ENCODE assay signal across 8 cellular contexts in genomic region chr14:35215110-35215872, GRCh38.
A peak's percentile ranks its signal among the peaks of the same experiment; 100 is the strongest.
DNase-seq lines count a peak whose midpoint lies in the region; ATAC-seq and TF ChIP-seq lines count a peak whose summit lies in the region.

No MANE protein-coding gene starts in this region.

- in situ Hi-C loops in GM23248 (cut with MboI): loop anchor here (10.0 kb wide), 1 partner anchor 200 kb away; no protein-coding TSS in a partner anchor

- H3K4me3 Mint-ChIP-seq in T-helper 17 cell: no peak overlapping the region

- TF ChIP-seq CTCF in AG04449 (IDR thresholded peaks at IDR 0.05; ENCODE audit: insufficient read depth, low read length, missing control alignments) (peak; percentile 45), hepatocyte (IDR thresholded peaks at IDR 0.05; ENCODE audit: poor library complexity) (peak; percentile 73), thoracic aorta (IDR thresholded peaks at IDR 0.05) (peak; percentile 38)

- H3K4me3 ChIP-seq in AG04449 (ENCODE audit: low read depth, low read length) (no peak overlapping the region), GM23248 (no peak overlapping the region), hepatocyte (no peak overlapping the region), thoracic aorta (no peak overlapping the region)

- CTCF ChIA-PET in AG04449 (lab: Yijun Ruan, JAX): interaction anchor here (0.5 to 4.8 kb wide), 47 partner anchors 9 to 475 kb away, joined by 3 to 75 read pairs (median 5); partner anchors contain the start of genes NFKBIA and PSMA6

- H3K4me1 ChIP-seq in GM23248 (ENCODE audit: insufficient read depth) (peaks cover 16% of the 10 kb centered on the region), hepatocyte (ENCODE audit: insufficient read depth) (peaks cover 4% of the 10 kb centered on the region), thoracic aorta (ENCODE audit: control insufficient read depth in 1 of 2, low read depth in 2 of 2) (peaks cover 0 to 10% of the 10 kb centered on the region in 2 donors)

- peak; percentile 45 for ATAC-seq in T-helper 17 cell
- ATAC-seq in thoracic aorta (ENCODE audit: insufficient number of reproducible peaks, low FRiP score, low read depth): no peak
- no peak for ATAC-seq in HG03045 (IDR thresholded peaks at IDR 0.05; ENCODE audit: unreplicated experiment)
- no peak for ATAC-seq in HG03159 (IDR thresholded peaks at IDR 0.05; ENCODE audit: unreplicated experiment)

- no peak overlapping the region for H3K9ac ChIP-seq in GM23248

- H4K20me1 ChIP-seq in GM23248 (ENCODE audit: insufficient read depth) (no peaks in the 10 kb centered on the region), hepatocyte (ENCODE audit: insufficient read depth, poor library complexity, severe bottlenecking) (no peaks in the 10 kb centered on the region)

- H2AFZ ChIP-seq in GM23248: no peak overlapping the region
- no peak overlapping the region for H2AFZ ChIP-seq in hepatocyte

- H3K79me2 ChIP-seq in GM23248 (ENCODE audit: insufficient read depth) (no peaks in the 10 kb centered on the region), hepatocyte (no peaks in the 10 kb centered on the region)

- H3K36me3 ChIP-seq in GM23248 (ENCODE audit: low read depth) (no peaks in the 10 kb centered on the region), hepatocyte (replicated peaks; ENCODE audit: insufficient read depth, low read depth) (no peaks in the 10 kb centered on the region), thoracic aorta (no peaks in the 10 kb centered on the region)

- peaks cover 12% of the 10 kb centered on the region for H3F3A ChIP-seq in GM23248 (ENCODE audit: insufficient read depth)

- H3K4me2 ChIP-seq in GM23248 (ENCODE audit: unreplicated experiment) (no peak overlapping the region), hepatocyte (no peak overlapping the region)

- POLR2A ChIA-PET in AG04449 (lab: Yijun Ruan, JAX): interaction anchor here (0.7 to 1.5 kb wide), 3 partner anchors 108 to 200 kb away, joined by 3 to 9 read pairs (median 3); no protein-coding TSS in a partner anchor

- peaks cover 5% of the 10 kb centered on the region for H3K36me3 Mint-ChIP-seq in T-helper 17 cell (ENCODE audit: low read depth)

- H3K27me3 ChIP-seq in GM23248 (replicated peaks; ENCODE audit: insufficient read depth): no peaks in the 10 kb centered on the region
- no peaks in the 10 kb centered on the region for H3K27me3 ChIP-seq in hepatocyte
- H3K27me3 ChIP-seq in thoracic aorta (replicated peaks; ENCODE audit: insufficient read depth): no peaks in the 10 kb centered on the region

- H3K27ac Mint-ChIP-seq in T-helper 17 cell: peak overlapping the region; percentile 24

- peaks cover 25% of the 10 kb centered on the region for H3K4me1 Mint-ChIP-seq in T-helper 17 cell

- 74 to 75% methylated on average over 6 of the region's 6 CpGs for WGBS in GM23248 (ENCODE audit: low coverage in 1 of 2, low lambda C conversion rate in 2 of 2, missing lambda C conversion rate in 2 of 2), 2 experiments
- WGBS in hepatocyte (ENCODE audit: low lambda C conversion rate, missing lambda C conversion rate): 70% methylated on average over 6 of the region's 6 CpGs

- DNase-seq in AG04449 (ENCODE audit: low read depth, low spot score) (peak; percentile 29), GM23248 (peak; percentile 67), T-helper 17 cell (no peak), hepatocyte (ENCODE audit: low spot score) (peak; percentile 51), thoracic aorta (ENCODE audit: low spot score) (no peak), NCI-H1092 (lab: John Stamatoyannopoulos, UW) (no peak)

- H3K27ac ChIP-seq in GM23248 (no peak overlapping the region), hepatocyte (peak overlapping the region; percentile 3), thoracic aorta (no peak overlapping the region)

- H3K9me3 ChIP-seq in GM23248 (ENCODE audit: low read depth): no peaks in the 10 kb centered on the region
- H3K9me3 ChIP-seq in T-helper 17 cell (ENCODE audit: control insufficient read depth, low read length, poor library complexity, severe bottlenecking): no peaks in the 10 kb centered on the region
- H3K9me3 ChIP-seq in hepatocyte (ENCODE audit: low read depth): no peaks in the 10 kb centered on the region
- H3K9me3 ChIP-seq in thoracic aorta: no peaks in the 10 kb centered on the region

- no peaks in the 10 kb centered on the region for H3K9me2 ChIP-seq in GM23248 (ENCODE audit: insufficient read depth)
- no peaks in the 10 kb centered on the region for H3K9me2 ChIP-seq in hepatocyte (replicated peaks; ENCODE audit: insufficient read depth)

- H3K27me3 Mint-ChIP-seq in T-helper 17 cell: no peaks in the 10 kb centered on the region

Comparison
In these comparisons a context has a peak if more than half of its experiments do, and no peak if none do; other contexts are left out.
1. DNase-seq: peak in AG04449 (single experiment), GM23248 (single experiment) and hepatocyte (single experiment); none in T-helper 17 cell (0 of 3), thoracic aorta (single experiment) and NCI-H1092 (single experiment).
2. Peak in every context shown above with its lines, with median percentiles within 50 percentile points of each other: CTCF ChIP-seq.